ENCODE assay signal across 8 cellular contexts in the genomic region with DNA sequence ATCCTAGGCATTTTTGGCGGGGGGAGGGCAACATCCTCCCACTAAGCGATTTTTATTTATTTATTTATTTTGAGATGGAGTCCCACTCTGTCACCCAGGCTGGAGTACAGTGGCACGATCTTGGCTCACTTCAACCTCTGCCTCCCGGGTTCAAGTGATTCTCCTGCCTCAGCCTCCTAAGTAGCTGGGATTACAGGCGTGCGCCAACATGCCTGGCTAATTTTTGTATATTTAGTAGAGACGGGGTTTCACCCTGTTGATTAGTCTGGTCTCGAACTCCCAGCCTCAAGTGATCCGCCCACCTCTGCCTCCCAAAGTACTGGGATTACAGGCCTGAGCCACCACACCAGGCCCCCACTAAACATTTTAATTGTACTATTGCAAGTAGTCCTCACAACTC. TPM values are rescaled to one million over a fixed set of nuclear protein-coding genes. Genes with fewer than 3 reads are reported as not detected.
DNase-seq lines count a peak whose midpoint lies in the region; ATAC-seq and TF ChIP-seq lines count a peak whose summit lies in the region.
"Not testable (repeated sequence)": the region's sequence is repeated elsewhere in the genome, so short reads cannot be mapped to it uniquely, and the experiment has no call there.

No MANE protein-coding gene starts in this region.

- TF ChIP-seq CTCF in DOHH2 (IDR thresholded peaks at IDR 0.05; ENCODE audit: low read depth, low read length, poor library complexity, severe bottlenecking); Peyer's patch (IDR thresholded peaks at IDR 0.05); ascending aorta (IDR thresholded peaks at IDR 0.05); esophagus muscularis mucosa (IDR thresholded peaks at IDR 0.05); mesothelial cell of epicardium (IDR thresholded peaks at IDR 0.05; ENCODE audit: unreplicated experiment); spleen (IDR thresholded peaks at IDR 0.05 in 8 of 11, conservative IDR thresholded peaks at IDR 0.05 in 3 of 11); upper lobe of right lung (IDR thresholded peaks at IDR 0.05): not testable (repeated sequence)

- POLR2A ChIA-PET in activated CD8-positive, alpha-beta T cell treated with anti-CD3 and anti-CD28 coated beads, Interleukin-2, amount 10 ng/mL, durations not matched to agents 7 days and 5 days (lab: Charles Lee): interaction anchor here (0.8 to 20.2 kb wide), 4 partner anchors 7 to 592 kb away, joined by 3 to 642 read pairs (median 138); partner anchors contain the start of gene HDAC7

- H3K9me2 ChIP-seq in DOHH2 (replicated peaks; ENCODE audit: control insufficient read depth, low read length): not testable (repeated sequence)

- H3K4me1 ChIP-seq in DOHH2 (ENCODE audit: control insufficient read depth, low read length): peaks cover 98% of the 10 kb centered on the region
- H3K4me1 ChIP-seq in Peyer's patch: peaks cover 12 to 88% (median 63%) of the 10 kb centered on the region in 4 donors
- peaks cover 62 to 94% of the 10 kb centered on the region in 2 donors for H3K4me1 ChIP-seq in ascending aorta
- H3K4me1 ChIP-seq in esophagus muscularis mucosa: peaks cover 96 to 100% (median 99%) of the 10 kb centered on the region in 4 donors
- peaks cover 92 to 100% (median 100%) of the 10 kb centered on the region in 6 donors for H3K4me1 ChIP-seq in spleen
- peaks cover 97% of the 10 kb centered on the region for H3K4me1 ChIP-seq in upper lobe of right lung

- H3K4me3 ChIP-seq in DOHH2 (ENCODE audit: low read length): peak overlapping the region; percentile 82
- H3K4me3 ChIP-seq in Peyer's patch, ascending aorta, esophagus muscularis mucosa, spleen, upper lobe of right lung: not testable (repeated sequence)

- peak overlapping the region; percentile 29 for H3K4me3 Mint-ChIP-seq in activated CD8-positive, alpha-beta T cell treated with anti-CD3 and anti-CD28 coated beads, Interleukin-2, amount 10 ng/mL, durations not matched to agents 7 days and 5 days
- H3K4me3 Mint-ChIP-seq in mesothelial cell of epicardium: not testable (repeated sequence)

- H3K27ac Mint-ChIP-seq in activated CD8-positive, alpha-beta T cell treated with anti-CD3 and anti-CD28 coated beads, Interleukin-2, amount 10 ng/mL, durations not matched to agents 7 days and 5 days: peak overlapping the region; percentile 88
- H3K27ac Mint-ChIP-seq in mesothelial cell of epicardium: peak overlapping the region; percentile 34

- not testable (repeated sequence) for TF ChIP-seq EP300 in esophagus muscularis mucosa (IDR thresholded peaks at IDR 0.05)

- not testable (repeated sequence) for H4K20me1 ChIP-seq in DOHH2 (ENCODE audit: control insufficient read depth, insufficient read depth, low read depth, low read length)

- intact Hi-C loops in ascending aorta (cut with DNase I); esophagus muscularis mucosa (cut with DNase I); spleen (cut with DNase I; ENCODE audit: low total_unique reads); upper lobe of right lung (cut with DNase I): not testable (repeated sequence)

- peaks cover 72% of the 10 kb centered on the region for H3K36me3 Mint-ChIP-seq in activated CD8-positive, alpha-beta T cell treated with anti-CD3 and anti-CD28 coated beads, Interleukin-2, amount 10 ng/mL, durations not matched to agents 7 days and 5 days (ENCODE audit: low read depth)
- H3K36me3 Mint-ChIP-seq in mesothelial cell of epicardium: not testable (repeated sequence)

- H3K4me2 ChIP-seq in DOHH2 (ENCODE audit: low read length): peak overlapping the region; percentile 99

- H3K36me3 ChIP-seq in DOHH2 (ENCODE audit: control insufficient read depth, low read length): peaks cover 81% of the 10 kb centered on the region
- H3K36me3 ChIP-seq in Peyer's patch, esophagus muscularis mucosa, upper lobe of right lung: not testable (repeated sequence)
- H3K36me3 ChIP-seq in ascending aorta: peaks cover 0 to 16% of the 10 kb centered on the region in 2 donors
- peaks cover 0 to 22% (median 0%) of the 10 kb centered on the region in 6 donors for H3K36me3 ChIP-seq in spleen

- peaks cover 99% of the 10 kb centered on the region for H3K79me2 ChIP-seq in DOHH2 (ENCODE audit: control insufficient read depth, low read length)

- ATAC-seq in activated CD8-positive, alpha-beta T cell treated with anti-CD3 and anti-CD28 coated beads, Interleukin-2, amount 10 ng/mL, durations not matched to agents 7 days and 5 days; upper lobe of right lung: not testable (repeated sequence)

- H3K27me3 ChIP-seq in DOHH2 (ENCODE audit: control insufficient read depth, low read length); Peyer's patch; ascending aorta; esophagus muscularis mucosa; spleen (replicated peaks in 1 of 7); upper lobe of right lung: not testable (repeated sequence)

- peaks cover 28% of the 10 kb centered on the region for H3F3A ChIP-seq in DOHH2 (ENCODE audit: control insufficient read depth, insufficient read depth)

- not testable (repeated sequence) for DNase-seq in Peyer's patch; activated CD8-positive, alpha-beta T cell treated with anti-CD3 and anti-CD28 coated beads, Interleukin-2, amount 10 ng/mL, durations not matched to agents 7 days and 5 days; ascending aorta (ENCODE audit: low spot score in 2 of 2); esophagus muscularis mucosa (ENCODE audit: extremely low spot score); mesothelial cell of epicardium (ENCODE audit: low spot score in 2 of 2, unreplicated experiment in 2 of 2); spleen; upper lobe of right lung

- TF ChIP-seq POLR2A in Peyer's patch (IDR thresholded peaks at IDR 0.05); esophagus muscularis mucosa (IDR thresholded peaks at IDR 0.05; ENCODE audit: low read depth); spleen (IDR thresholded peaks at IDR 0.05): not testable (repeated sequence)

- CTCF ChIA-PET in activated CD8-positive, alpha-beta T cell treated with anti-CD3 and anti-CD28 coated beads, Interleukin-2, amount 10 ng/mL, durations not matched to agents 7 days and 5 days (lab: Charles Lee): interaction anchor here (1.2 to 27.1 kb wide), 8 partner anchors 8 to 67 kb away, joined by 3 to 1049 read pairs (median 9); partner anchors contain the start of gene HDAC7

- WGBS in esophagus muscularis mucosa: 73% methylated on average over 9 of the region's 9 CpGs
- 69 to 81% (median 79%) methylated on average over 9 of the region's 9 CpGs for WGBS in spleen, 5 donors

- not testable (repeated sequence) for H3K9me3 ChIP-seq in DOHH2 (ENCODE audit: control insufficient read depth, insufficient read depth, low read length); Peyer's patch; ascending aorta; esophagus muscularis mucosa; spleen; upper lobe of right lung

- H3K27ac ChIP-seq in DOHH2 (ENCODE audit: low read depth, low read length) (peak overlapping the region; percentile 99), Peyer's patch (peak overlapping the region; percentile 93 to 98 (median 96)), ascending aorta (peak overlapping the region; percentile 97), esophagus muscularis mucosa (replicated peaks in 1 of 4) (peak overlapping the region; percentile 92 to 99 (median 98)), spleen (peak overlapping the region; percentile 82 to 98 (median 96)), upper lobe of right lung (peak overlapping the region; percentile 97)

- not testable (repeated sequence) for H3K9me3 Mint-ChIP-seq in activated CD8-positive, alpha-beta T cell treated with anti-CD3 and anti-CD28 coated beads, Interleukin-2, amount 10 ng/mL, durations not matched to agents 7 days and 5 days (ENCODE audit: insufficient read depth); mesothelial cell of epicardium

- H3K4me1 Mint-ChIP-seq in activated CD8-positive, alpha-beta T cell treated with anti-CD3 and anti-CD28 coated beads, Interleukin-2, amount 10 ng/mL, durations not matched to agents 7 days and 5 days (ENCODE audit: low read depth): peaks cover 98% of the 10 kb centered on the region
- H3K4me1 Mint-ChIP-seq in mesothelial cell of epicardium: peaks cover 68% of the 10 kb centered on the region

- not testable (repeated sequence) for H3K27me3 Mint-ChIP-seq in activated CD8-positive, alpha-beta T cell treated with anti-CD3 and anti-CD28 coated beads, Interleukin-2, amount 10 ng/mL, durations not matched to agents 7 days and 5 days (ENCODE audit: low read depth); mesothelial cell of epicardium (ENCODE audit: low read depth)

RNA-seq across cellular contexts. Expression of gene HDAC7, which starts 10.2 kb away (rescaled TPM):
- total RNA-seq in Peyer's patch (10 to 100 TPM in 3 of 4 donors, 1 to 10 TPM in 1; 9.8 to 80.9 (median 36.8) TPM), ascending aorta (202 TPM), esophagus muscularis mucosa (100 to 1,000 TPM in 1 of 4 donors, 10 to 100 TPM in 3; 58.3 to 105 (median 82.5) TPM), mesothelial cell of epicardium (113 to 132 TPM (median 123 TPM) in 3 replicates), spleen (100 to 1,000 TPM in 5 of 7 donors, 10 to 100 TPM in 2; 74.9 to 158 (median 132) TPM), upper lobe of right lung (135 TPM)
- 100 to 1,000 TPM; 180 to 207 TPM for total RNA-seq in activated CD8-positive, alpha-beta T cell treated with anti-CD3 and anti-CD28 coated beads, Interleukin-2, amount 10 ng/mL, durations not matched to agents 7 days and 5 days
- 10 to 100 TPM; 39.6 to 76.7 (median 52.2) TPM for polyA plus RNA-seq in spleen

RNA-seq across cellular contexts. Expression of gene SLC48A1, which starts 36.5 kb away (rescaled TPM):
- total RNA-seq in Peyer's patch (10 to 100 TPM; 14.9 to 21.5 (median 15.9) TPM), ascending aorta (144 TPM), esophagus muscularis mucosa (10 to 100 TPM; 34.5 to 56.0 (median 40.7) TPM), mesothelial cell of epicardium (25.3 to 27.7 TPM (median 27.0 TPM) in 3 replicates), spleen (10 to 100 TPM; 20.2 to 66.4 (median 42.3) TPM), upper lobe of right lung (40.9 TPM)
- total RNA-seq in activated CD8-positive, alpha-beta T cell treated with anti-CD3 and anti-CD28 coated beads, Interleukin-2, amount 10 ng/mL, durations not matched to agents 7 days and 5 days: 1 to 10 TPM; 7.0 to 8.1 TPM
- polyA plus RNA-seq in spleen: 10 to 100 TPM in 1 of 3 donors, 1 to 10 TPM in 2; 8.4 to 24.1 (median 9.5) TPM

RNA-seq across cellular contexts. Expression of gene RAPGEF3, which starts 50.8 kb away (rescaled TPM):
- total RNA-seq in Peyer's patch (10 to 100 TPM in 3 of 4 donors, 1 to 10 TPM in 1; 4.9 to 33.0 (median 16.9) TPM), ascending aorta (165 TPM), esophagus muscularis mucosa (10 to 100 TPM; 18.3 to 48.2 (median 32.5) TPM), mesothelial cell of epicardium (18.0 to 20.9 TPM (median 19.4 TPM) in 3 replicates), spleen (10 to 100 TPM; 50.6 to 84.3 (median 57.8) TPM), upper lobe of right lung (69.6 TPM)
- total RNA-seq in activated CD8-positive, alpha-beta T cell treated with anti-CD3 and anti-CD28 coated beads, Interleukin-2, amount 10 ng/mL, durations not matched to agents 7 days and 5 days: under 1 TPM in 1 of 2 experiments, not detected in 1; 0.24 TPM
- polyA plus RNA-seq in spleen: 100 to 1,000 TPM in 1 of 3 donors, 10 to 100 TPM in 2; 21.4 to 116 (median 64.3) TPM

Comparison
In these comparisons a context has a peak if more than half of its experiments do, and no peak if none do; other contexts are left out.
1. RNA of gene RAPGEF3, which starts 50.8 kb away (total RNA-seq): 165 TPM in ascending aorta (single experiment), 69.6 TPM in upper lobe of right lung (single experiment), 50.6 to 84.3 TPM in spleen, 18.3 to 48.2 TPM in esophagus muscularis mucosa, 18.0 to 20.9 TPM in mesothelial cell of epicardium and 4.9 to 33.0 TPM in Peyer's patch; 0.24 TPM in activated CD8-positive, alpha-beta T cell treated with anti-CD3 and anti-CD28 coated beads, Interleukin-2, amount 10 ng/mL, durations not matched to agents 7 days and 5 days; every median in the first group is over 4 times any median in the second.
2. Peak in every context shown above with its lines, with median percentiles within 50 percentile points of each other: H3K27ac ChIP-seq.